24 cellular contexts compared by ENCODE assay signal in genomic region chr4:3605491-3605890, GRCh38.
"Had no signal": no experiment of that assay in that cellular context is flagged by ENCODE, and none has a peak within 500 bp of the region (broad histone marks: within the 10 kb centered on the region; RNA-seq: fewer than 3 reads in every experiment).

No MANE protein-coding gene starts in this region.

- ATAC-seq: left colon; left lung; lower lobe of right lung; naive thymus-derived CD8-positive, alpha-beta T cell; right lobe of liver; stimulated activated effector memory CD8-positive, alpha-beta T cell treated with anti-CD3 and anti-CD28 coated beads, Interleukin-12 subunit alpha, Interleukin-12 subunit beta, amount 100 ng/mL, for 72 hours; upper lobe of right lung had no signal

- H3K4me3 ChIP-seq: left lung, lower lobe of right lung, ovary, right atrium auricular region, right lobe of liver, skin epidermis, suprapubic skin, thoracic aorta, tibial artery, upper lobe of right lung had no signal

- H3K36me3 ChIP-seq: left lung, lower lobe of right lung, neutrophil, ovary, right atrium auricular region, right lobe of liver, suprapubic skin, thoracic aorta, tibial artery, upper lobe of right lung had no signal

- H3K27me3 ChIP-seq: neutrophil, ovary, right atrium auricular region, right lobe of liver, upper lobe of right lung had no signal

- H3K4me1 ChIP-seq: left lung, lower lobe of right lung, right atrium auricular region, right lobe of liver, suprapubic skin, tibial artery, upper lobe of right lung had no signal

- H3K9me3 ChIP-seq: lower lobe of right lung, neutrophil, ovary, right atrium auricular region, right lobe of liver, suprapubic skin, thoracic aorta, upper lobe of right lung had no signal

- DNase-seq: hippocampal formation; left colon; left lung; lower lobe of right lung; mammary epithelial cell; mesenchymal stem cell; naive thymus-derived CD8-positive, alpha-beta T cell; occipital lobe; ovary; right lobe of liver; stimulated activated CD4-positive, alpha-beta T cell treated with anti-CD3 and anti-CD28 coated beads, Interleukin-12 subunit alpha, Interleukin-12 subunit beta, amount 100 ng/mL, for 4 hours; stimulated activated CD4-positive, alpha-beta T cell treated with anti-CD3 and anti-CD28 coated beads, Interleukin-15, amount 100 ng/mL, for 24 hours; stimulated activated CD4-positive, alpha-beta T cell treated with anti-CD3 and anti-CD28 coated beads, Interleukin-2, amount 100 ng/mL, for 24 hours; stimulated activated CD4-positive, alpha-beta T cell treated with anti-CD3 and anti-CD28 coated beads, Interleukin-4, amount 100 ng/mL, for 24 hours; stimulated activated naive CD4-positive, alpha-beta T cell; tibial artery; trophoblast cell; upper lobe of right lung had no signal

- H3K27ac ChIP-seq: left lung, lower lobe of right lung, neutrophil, ovary, right atrium auricular region, right lobe of liver, skin epidermis, suprapubic skin, thoracic aorta, tibial artery, upper lobe of right lung had no signal
